In genomic region chr16:3171855-3172593, GRCh38 we compare ENCODE assay signal across 8 cellular contexts. TPM values are rescaled to one million over a fixed set of nuclear protein-coding genes. Genes with fewer than 3 reads are reported as not detected.
DNase-seq lines count a peak whose midpoint lies in the region; ATAC-seq and TF ChIP-seq lines count a peak whose summit lies in the region.

No MANE protein-coding gene starts in this region.

- POLR2A ChIA-PET in PC-9 (lab: Charles Lee; ENCODE audit: unreplicated experiment): no interaction called here

- TF ChIP-seq CTCF in PC-9 (conservative IDR thresholded peaks at IDR 0.05): no peak

- ATAC-seq in GM19395 (IDR thresholded peaks at IDR 0.05; ENCODE audit: unreplicated experiment) (peak; percentile 29), GM21576 (IDR thresholded peaks at IDR 0.05; ENCODE audit: unreplicated experiment) (no peak), HG02981 (IDR thresholded peaks at IDR 0.05; ENCODE audit: unreplicated experiment) (no peak)

- DNase-seq in PC-9 (no peak), dermis blood vessel endothelial cell (peak; percentile 32), D341Med (ENCODE audit: low spot score) (no peak), NK-92 (lab: John Stamatoyannopoulos, UW; ENCODE audit: unreplicated experiment) (no peak)
- peak; percentile 78 for DNase-seq in stimulated activated CD4-positive, alpha-beta T cell treated with anti-CD3 and anti-CD28 coated beads, Interleukin-1b, Interleukin-23, amount 100 ng/mL, for 48 hours

- peak overlapping the region; percentile 71; the same call in 1 of the 2 replicates for H2AFZ ChIP-seq in PC-9

- intact Hi-C loops in PC-9 (cut with micrococcal nuclease; ENCODE audit: unreplicated experiment): no loop called here

- no peak overlapping the region for H3K27ac ChIP-seq in PC-9

- no peaks in the 10 kb centered on the region for H3K27me3 ChIP-seq in PC-9 (ENCODE audit: insufficient read depth, low read depth)

- no peaks in the 10 kb centered on the region for H3K9me2 ChIP-seq in PC-9 (ENCODE audit: insufficient read depth)

- peaks cover 22% of the 10 kb centered on the region for H3F3A ChIP-seq in PC-9 (ENCODE audit: insufficient read depth, low read depth)

- BruUV-seq in PC-9 (replicated peaks; lab: Mats Ljungman, UMichigan): no TSS peak

- CTCF ChIA-PET in PC-9 (lab: Charles Lee): interaction anchor here (1.1 kb wide), 1 partner anchor 43 kb away, joined by 4 read pairs; no protein-coding TSS in a partner anchor

- no peaks in the 10 kb centered on the region for H3K36me3 ChIP-seq in PC-9 (ENCODE audit: low read depth)

- peaks cover 7% of the 10 kb centered on the region for H3K4me1 ChIP-seq in PC-9 (replicated peaks; ENCODE audit: insufficient read depth)

- H3K4me2 ChIP-seq in PC-9: peak overlapping the region; percentile 74

- H3K4me3 ChIP-seq in PC-9: peak overlapping the region; percentile 25; the same call in 1 of the 2 replicates

- no peaks in the 10 kb centered on the region for H3K9me3 ChIP-seq in PC-9 (ENCODE audit: insufficient read depth, low read depth)

- H3K79me2 ChIP-seq in PC-9 (ENCODE audit: low read depth): no peaks in the 10 kb centered on the region

- no peaks in the 10 kb centered on the region for H4K20me1 ChIP-seq in PC-9 (ENCODE audit: insufficient read depth)

RNA-seq across cellular contexts. Expression of gene OR1F1, which starts 16.0 kb away (rescaled TPM):
- total RNA-seq in PC-9 (2021) (1.2 and 1.4 TPM in 2 replicates), dermis blood vessel endothelial cell (not detected in 2 replicates)

RNA-seq across cellular contexts. Expression of gene ZNF213, which starts 37.2 kb away (rescaled TPM):
- total RNA-seq in PC-9 (2021) (15.9 and 17.7 TPM in 2 replicates), dermis blood vessel endothelial cell (6.6 and 14.6 TPM in 2 replicates)

RNA-seq across cellular contexts. Expression of gene ZNF205, which starts 59.6 kb away (rescaled TPM):
- total RNA-seq in PC-9 (2021): 17.4 and 18.0 TPM in 2 replicates
- 26.2 and 30.2 TPM in 2 replicates for total RNA-seq in dermis blood vessel endothelial cell

Comparison
In these comparisons a context has a peak if more than half of its experiments do, and no peak if none do; other contexts are left out.
1. DNase-seq: peak in dermis blood vessel endothelial cell (single experiment) and stimulated activated CD4-positive, alpha-beta T cell treated with anti-CD3 and anti-CD28 coated beads, Interleukin-1b, Interleukin-23, amount 100 ng/mL, for 48 hours (single experiment); none in PC-9 (0 of 2), D341Med (single experiment) and NK-92 (single experiment).